9 cellular contexts compared by ENCODE assay signal in the genomic region with DNA sequence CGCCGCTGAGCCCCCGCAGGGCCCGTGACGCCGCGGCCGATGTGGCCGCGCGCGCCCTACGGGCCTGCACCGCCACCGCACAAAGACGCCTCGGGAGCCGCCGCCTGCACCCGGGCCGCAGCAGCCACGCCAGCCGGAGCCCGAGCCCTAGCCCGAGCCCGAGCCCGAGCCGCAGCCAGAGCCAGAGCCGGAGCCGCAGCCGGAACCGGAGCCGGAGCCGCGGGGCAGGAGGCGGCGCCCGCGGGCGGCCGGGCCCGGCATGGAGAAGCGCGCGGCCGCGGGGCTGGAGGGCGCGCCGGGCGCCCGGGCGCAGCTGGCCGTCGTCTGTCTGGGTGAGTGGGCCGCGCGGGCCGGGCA. TPM values are rescaled to one million over a fixed set of nuclear protein-coding genes. Genes with fewer than 3 reads are reported as not detected.
DNase-seq lines count a peak whose midpoint lies in the region; ATAC-seq, FAIRE-seq and TF ChIP-seq lines count a peak whose summit lies in the region.
"Had no signal": no experiment of that assay in that cellular context is flagged by ENCODE, and none has a peak within 500 bp of the region (broad histone marks: within the 10 kb centered on the region; RNA-seq: fewer than 3 reads in every experiment).

No MANE protein-coding gene starts in this region.

- H3K27ac ChIP-seq in small intestine (ENCODE audit: low read depth in 1 of 2, low read length in 1 of 2): no peak overlapping the region

- DNase-seq in GM19240 (ENCODE audit: insufficient read length, low spot score) (peak; percentile 0), small intestine (no peak), ACHN (no peak)
- DNase-seq in activated CD8-positive, alpha-beta T cell treated with anti-CD3 and anti-CD28 coated beads for 36 hours: no peak
- no peak for DNase-seq in activated CD4-positive, alpha-beta T cell treated with anti-CD3 and anti-CD28 coated beads for 1 hour
- DNase-seq: activated CD4-positive, alpha-beta T cell treated with anti-CD3 and anti-CD28 coated beads, Interleukin-2, amount 50 U/mL, for 48 hours had no signal

- FAIRE-seq in small intestine (lab: Jason Lieb, UNC): no peak

- H3K4me1 Mint-ChIP-seq in activated CD8-positive, alpha-beta T cell treated with anti-CD3 and anti-CD28 coated beads for 36 hours (ENCODE audit: low read depth): peaks cover 2% of the 10 kb centered on the region

- no peak for TF ChIP-seq CTCF in activated CD8-positive, alpha-beta T cell treated with anti-CD3 and anti-CD28 coated beads for 36 hours (IDR thresholded peaks at IDR 0.05)

- H3K4me1 ChIP-seq in small intestine (ENCODE audit: control insufficient read depth in 2 of 2, insufficient read depth in 1 of 2, low read depth in 1 of 2, low read length in 1 of 2): no peaks in the 10 kb centered on the region

- CTCF ChIA-PET in activated CD8-positive, alpha-beta T cell treated with anti-CD3 and anti-CD28 coated beads for 36 hours (lab: Charles Lee): no interaction called here

- in situ Hi-C loops in ACHN (cut with HindIII; ENCODE audit: low pct_ligation_motif_present, low pct_unique_long_range_greater_than_20kb, low sequenced_read_pairs): no loop called here

- no peak overlapping the region for H3K4me3 Mint-ChIP-seq in activated CD8-positive, alpha-beta T cell treated with anti-CD3 and anti-CD28 coated beads for 36 hours

- POLR2A ChIA-PET in activated CD8-positive, alpha-beta T cell treated with anti-CD3 and anti-CD28 coated beads for 36 hours (lab: Charles Lee): no interaction called here

- no peaks in the 10 kb centered on the region for H3K9me3 ChIP-seq in small intestine (ENCODE audit: control insufficient read depth, low read depth)

- intact Hi-C loops in activated CD8-positive, alpha-beta T cell treated with anti-CD3 and anti-CD28 coated beads for 36 hours (cut with micrococcal nuclease): no loop called here

- H3K4me3 ChIP-seq in iPS-11a (ENCODE audit: low read depth, low read length): peak overlapping the region; percentile 47
- peak overlapping the region; percentile 60 to 62 for H3K4me3 ChIP-seq in small intestine (ENCODE audit: low read depth in 1 of 2, low read length in 2 of 2)

- peak; percentile 44 for ATAC-seq in activated CD8-positive, alpha-beta T cell treated with anti-CD3 and anti-CD28 coated beads for 36 hours
- ATAC-seq in HG02884 (IDR thresholded peaks at IDR 0.05; ENCODE audit: unreplicated experiment) (no peak), HG02852 (IDR thresholded peaks at IDR 0.05; ENCODE audit: unreplicated experiment) (no peak)

- H3K36me3 ChIP-seq in small intestine (ENCODE audit: control insufficient read depth in 2 of 2, insufficient read depth in 2 of 2, low read length in 2 of 2): no peaks in the 10 kb centered on the region

- H3K27me3 Mint-ChIP-seq in activated CD8-positive, alpha-beta T cell treated with anti-CD3 and anti-CD28 coated beads for 36 hours: peaks cover 24% of the 10 kb centered on the region

- H3K9me3 Mint-ChIP-seq in activated CD8-positive, alpha-beta T cell treated with anti-CD3 and anti-CD28 coated beads for 36 hours: no peaks in the 10 kb centered on the region

- WGBS in small intestine, 3 donors: 0 to 1% (median 0%) methylated on average over 20 to 59 of the region's 59 CpGs

- peaks cover 2 to 3% of the 10 kb centered on the region in 2 donors for H3K27me3 ChIP-seq in small intestine (ENCODE audit: control insufficient read depth in 2 of 2, insufficient read depth in 2 of 2, low read length in 2 of 2)

- no peak overlapping the region for H3K27ac Mint-ChIP-seq in activated CD8-positive, alpha-beta T cell treated with anti-CD3 and anti-CD28 coated beads for 36 hours

- no peaks in the 10 kb centered on the region for H3K36me3 Mint-ChIP-seq in activated CD8-positive, alpha-beta T cell treated with anti-CD3 and anti-CD28 coated beads for 36 hours (ENCODE audit: low read depth)

RNA-seq across cellular contexts. Expression of a gene that starts 0.4 kb away (rescaled TPM):
- total RNA-seq in activated CD8-positive, alpha-beta T cell treated with anti-CD3 and anti-CD28 coated beads for 36 hours: under 1 TPM; 0.27 to 0.31 TPM
- 10 to 100 TPM in 1 of 3 donors, 1 to 10 TPM in 2; 2.0 to 16.2 (median 3.0) TPM for polyA plus RNA-seq in small intestine

RNA-seq across cellular contexts. Expression of a gene that starts 31.1 kb away (rescaled TPM):
- total RNA-seq in activated CD8-positive, alpha-beta T cell treated with anti-CD3 and anti-CD28 coated beads for 36 hours: not detected
- 1 to 10 TPM in 1 of 3 donors, not detected in 2; 1.4 TPM for polyA plus RNA-seq in small intestine
